Comparison of ENCODE assay signal across 25 cellular contexts in the genomic region with DNA sequence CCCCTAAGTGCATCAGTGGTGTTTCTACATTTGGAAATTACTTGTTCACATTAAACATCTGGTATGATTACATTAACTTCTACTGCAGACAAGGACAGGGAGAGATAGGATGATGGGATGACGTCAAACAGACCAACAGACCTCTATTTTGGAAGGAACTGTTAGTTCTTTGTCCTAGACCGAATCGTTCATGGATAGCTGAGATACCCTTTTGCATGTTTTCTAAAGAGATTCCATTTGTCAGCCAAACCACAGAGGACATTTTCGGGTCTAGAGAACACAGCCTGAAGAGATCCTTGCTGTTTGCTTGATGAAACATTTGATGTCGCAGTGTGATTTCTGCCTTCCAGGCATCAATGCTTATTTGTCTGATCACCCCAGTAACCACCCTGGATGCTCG. TPM values are rescaled to one million over a fixed set of nuclear protein-coding genes. Genes with fewer than 3 reads are reported as not detected.
A peak's percentile ranks its signal among the peaks of the same experiment; 100 is the strongest.
DNase-seq lines count a peak whose midpoint lies in the region; ATAC-seq and TF ChIP-seq lines count a peak whose summit lies in the region.
"Had no signal": no experiment of that assay in that cellular context is flagged by ENCODE, and none has a peak within 500 bp of the region (broad histone marks: within the 10 kb centered on the region; RNA-seq: fewer than 3 reads in every experiment).

No MANE protein-coding gene starts in this region.

- H3K27me3 ChIP-seq in left ventricle myocardium inferior (ENCODE audit: low read depth): no peaks in the 10 kb centered on the region
- H3K27me3 ChIP-seq: BLaER1 treated with 17β-estradiol and CSF1 and Interleukin-3, amounts not matched to agents 10 nM and 100 nM; SJCRH30; suprapubic skin; uterus had no signal

- H3K4me3 ChIP-seq in AG10803 (ENCODE audit: low read length) (no peak overlapping the region), left ventricle myocardium inferior (no peak overlapping the region)
- H3K4me3 ChIP-seq: BLaER1 treated with 17β-estradiol and CSF1 and Interleukin-3, amounts not matched to agents 10 nM and 100 nM; coronary artery; GM23338; SJCRH30; suprapubic skin; uterus had no signal

- H3K27ac ChIP-seq in left ventricle myocardium inferior (replicated peaks): peak overlapping the region; percentile 80
- H3K27ac ChIP-seq: BLaER1 treated with 17β-estradiol and CSF1 and Interleukin-3, amounts not matched to agents 10 nM and 100 nM; coronary artery; SJCRH30; suprapubic skin; uterus; VCaP had no signal

- DNase-seq in AG10803 (ENCODE audit: low read depth): peak; percentile 54
- peak; percentile 92 for DNase-seq in fibroblast of gingiva (ENCODE audit: low read depth)
- no peak for DNase-seq in left ventricle myocardium inferior
- no peak for DNase-seq in midbrain (lab: John Stamatoyannopoulos, UW)
- no peak for DNase-seq in GM19240 (ENCODE audit: insufficient read length, low spot score)
- DNase-seq in NCI-H82 treated with DMSO at 0.1 percent for 48 hours (lab: John Stamatoyannopoulos, UW; ENCODE audit: unreplicated experiment): no peak
- DNase-seq: activated CD4-positive, alpha-beta T cell treated with anti-CD3 and anti-CD28 coated beads, Interleukin-2, amount 10 ng/mL, durations not matched to agents 7 days and 5 days; activated CD8-positive, alpha-beta memory T cell treated with anti-CD3 and anti-CD28 coated beads, Interleukin-2, amount 50 U/mL, for 4 hours; activated naive CD8-positive, alpha-beta T cell treated with anti-CD3 and anti-CD28 coated beads for 36 hours; endodermal cell; Kasumi-1; kidney glomerular epithelial cell; nephron progenitor cell; SJCRH30; stimulated activated CD4-positive, alpha-beta T cell treated with anti-CD3 and anti-CD28 coated beads, Interleukin-2, amount 100 ng/mL, for 24 hours; T-helper 2 cell; uterus had no signal

- TF ChIP-seq CTCF in AG10803 (conservative IDR thresholded peaks at IDR 0.05; ENCODE audit: low read length) (no peak), left ventricle myocardium inferior (IDR thresholded peaks at IDR 0.05; ENCODE audit: borderline replicate concordance) (no peak)

- ATAC-seq in SK-N-SH treated with all-trans-retinoic acid at 6 μM for 48 hours (no peak), HG03457 (IDR thresholded peaks at IDR 0.05; ENCODE audit: unreplicated experiment) (no peak)
- ATAC-seq: GM23338; stimulated activated effector memory CD8-positive, alpha-beta T cell treated with anti-CD3 and anti-CD28 coated beads, Interleukin-12 subunit alpha, Interleukin-12 subunit beta, amount 100 ng/mL, for 72 hours had no signal

- intact Hi-C loops in left ventricle myocardium inferior (cut with micrococcal nuclease): no loop called here

- H3K4me1 ChIP-seq in left ventricle myocardium inferior: peaks cover 63% of the 10 kb centered on the region
- H3K4me1 ChIP-seq: SJCRH30, suprapubic skin, uterus had no signal

- no peaks in the 10 kb centered on the region for H3K9me3 ChIP-seq in left ventricle myocardium inferior (replicated peaks)
- H3K9me3 ChIP-seq: SJCRH30, suprapubic skin, uterus had no signal

- no peaks in the 10 kb centered on the region for H3K36me3 ChIP-seq in left ventricle myocardium inferior
- H3K36me3 ChIP-seq: SJCRH30, suprapubic skin, uterus had no signal

TF ChIP-seq in SK-N-SH treated with all-trans-retinoic acid at 6 μM for 48 hours, 23 proteins besides CTCF, POLR2A, EP300 and RAD21:
- no peak for TF ChIP-seq GLIS3 (CRISPR knock-in tag; IDR thresholded peaks at IDR 0.05)
- TF ChIP-seq ZFP3 (CRISPR knock-in tag; IDR thresholded peaks at IDR 0.05): 0 out of 2 replicates have a peak, but pooled peaks have one; percentile 22
- TF ChIP-seq TCF4 (CRISPR knock-in tag; IDR thresholded peaks at IDR 0.05; ENCODE audit: borderline replicate concordance): peak; percentile 64; the same call in 1 of the 2 replicates

RNA-seq across cellular contexts. Expression of a gene that starts 27.7 kb away (rescaled TPM):
- total RNA-seq in left ventricle myocardium inferior: 15.9 TPM

RNA-seq across cellular contexts. Expression of a gene that starts 56.1 kb away (rescaled TPM):
- total RNA-seq in left ventricle myocardium inferior: 2.9 TPM

Comparison
In these comparisons a context has a peak if more than half of its experiments do, and no peak if none do; other contexts are left out.
1. DNase-seq: peak in AG10803 (single experiment) and fibroblast of gingiva (single experiment); none in left ventricle myocardium inferior (single experiment), midbrain (single experiment), GM19240 (single experiment) and NCI-H82 treated with DMSO at 0.1 percent for 48 hours (single experiment).